ENCODE assay signal across 8 cellular contexts in the genomic region with DNA sequence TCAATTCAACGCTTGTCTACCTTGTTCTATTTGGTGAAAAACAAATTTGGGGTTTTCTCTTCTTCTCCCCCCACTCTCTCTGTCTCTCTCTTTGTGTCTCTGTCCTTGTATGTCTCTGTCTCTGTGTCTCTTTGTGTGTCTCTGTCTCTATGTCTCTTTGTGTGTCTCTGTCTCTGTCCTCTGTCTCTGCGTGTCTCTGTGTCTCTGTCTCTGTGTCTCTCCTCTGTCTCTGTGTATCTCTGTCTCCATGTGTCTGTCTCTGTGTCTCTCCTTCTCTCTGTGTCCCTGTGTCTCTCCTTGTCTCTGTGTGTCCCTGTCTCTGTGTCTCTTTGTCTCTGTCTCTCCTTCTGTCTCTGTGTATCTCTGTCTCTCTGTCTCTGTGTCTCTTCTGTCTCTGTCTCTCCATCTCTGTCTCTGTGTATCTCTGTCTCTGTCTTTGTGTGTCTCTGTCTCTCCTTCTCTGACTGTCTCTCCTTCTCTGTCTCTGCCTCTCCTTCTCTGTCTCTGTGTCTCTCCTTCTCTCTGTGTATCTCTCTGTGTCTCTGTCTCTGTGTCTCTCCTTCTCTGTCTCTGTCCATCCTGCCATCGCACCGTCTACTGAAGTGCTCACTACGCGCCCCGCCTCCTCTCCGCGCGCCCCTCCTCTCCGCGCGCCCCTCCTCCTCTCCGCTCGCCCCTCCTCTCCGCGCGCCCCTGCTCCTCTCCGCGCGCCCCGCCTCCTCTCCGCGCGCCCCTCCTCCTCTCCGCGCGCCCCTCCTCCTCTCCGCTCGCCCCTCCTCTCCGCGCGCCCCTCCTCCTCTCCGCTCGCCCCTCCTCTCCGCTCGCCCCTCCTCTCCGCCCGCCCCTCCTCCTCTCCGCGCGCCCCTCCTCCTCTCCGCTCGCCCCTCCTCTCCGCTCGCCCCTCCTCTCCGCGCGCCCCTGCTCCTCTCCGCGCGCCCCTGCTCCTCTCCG. TPM values are rescaled to one million over a fixed set of nuclear protein-coding genes. Genes with fewer than 3 reads are reported as not detected.
DNase-seq lines count a peak whose midpoint lies in the region; ATAC-seq and TF ChIP-seq lines count a peak whose summit lies in the region.

No MANE protein-coding gene starts in this region.

- intact Hi-C loops in lower lobe of right lung (cut with DNase I) = no loop called here

- DNase-seq in GDM1 (lab: John Stamatoyannopoulos, UW) = peak; percentile 63
- peak; percentile 41 for DNase-seq in NCI-H2029 (lab: John Stamatoyannopoulos, UW)
- peak; percentile 29 for DNase-seq in amniotic epithelial cell (ENCODE audit: low read depth)
- no peak for DNase-seq in lower lobe of right lung
- DNase-seq in central memory CD4-positive, alpha-beta T cell = no peak
- DNase-seq in NCI-H446 treated with DMSO at 0.1 percent for 48 hours (lab: John Stamatoyannopoulos, UW) = no peak
- no peak for DNase-seq in occipital lobe (lab: John Stamatoyannopoulos, UW)
- no peak for DNase-seq in GM13977 (ENCODE audit: low spot score)

- H3K27me3 ChIP-seq in lower lobe of right lung (ENCODE audit: low read depth) = peaks cover 10% of the 10 kb centered on the region

- peak in 1 of 2 donors; percentile 5 for ATAC-seq in lower lobe of right lung

- in situ Hi-C loops in GM13977 (cut with MboI; ENCODE audit: low pct_unique_long_range_greater_than_20kb, low sequenced_read_pairs, unreplicated experiment) = no loop called here

- TF ChIP-seq CTCF in lower lobe of right lung (IDR thresholded peaks at IDR 0.05) (no peak), GM13977 (IDR thresholded peaks at IDR 0.05; ENCODE audit: extremely low read depth, insufficient read depth, missing control alignments) (no peak)

- no peak overlapping the region for H3K27ac ChIP-seq in lower lobe of right lung

- peak overlapping the region; percentile 34 for H3K4me3 ChIP-seq in lower lobe of right lung

- no peaks in the 10 kb centered on the region for H3K9me3 ChIP-seq in lower lobe of right lung

- peaks cover 28% of the 10 kb centered on the region for H3K4me1 ChIP-seq in lower lobe of right lung

- no peaks in the 10 kb centered on the region for H3K36me3 ChIP-seq in lower lobe of right lung

RNA-seq across cellular contexts. Expression of a gene that starts 12.8 kb away (rescaled TPM):
- total RNA-seq in lower lobe of right lung = 2.3 TPM
- not detected for total RNA-seq in occipital lobe

RNA-seq across cellular contexts. Expression of a gene that starts 21.0 kb away (rescaled TPM):
- 0.56 TPM for total RNA-seq in lower lobe of right lung
- total RNA-seq in occipital lobe = not detected

Comparison
In these comparisons a context has a peak if more than half of its experiments do, and no peak if none do; other contexts are left out.
1. DNase-seq: peak in GDM1 (single experiment), NCI-H2029 (single experiment) and amniotic epithelial cell (single experiment); none in lower lobe of right lung (single experiment), central memory CD4-positive, alpha-beta T cell (single experiment), NCI-H446 treated with DMSO at 0.1 percent for 48 hours (single experiment), occipital lobe (single experiment) and GM13977 (single experiment).